Comparison of ENCODE assay signal across 1 cellular context in the genomic region with DNA sequence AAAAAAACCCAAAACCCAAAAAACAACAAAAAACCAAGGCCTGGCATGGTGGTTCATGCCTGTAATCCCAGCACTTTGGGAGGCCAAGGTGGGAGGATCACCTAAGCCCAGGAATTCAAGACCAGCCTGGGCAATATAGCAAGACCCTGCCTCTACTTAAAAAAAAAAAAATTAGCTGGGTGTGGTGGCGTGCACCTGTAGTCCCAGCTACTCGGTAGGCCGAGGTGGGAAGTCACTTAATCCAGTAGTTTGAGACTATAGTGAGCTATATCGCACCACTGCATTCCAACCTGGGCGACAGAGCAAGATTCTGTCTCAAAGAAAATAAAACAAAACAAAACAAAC.
TF ChIP-seq lines count a peak whose summit lies in the region.

No MANE protein-coding gene starts in this region.

TF ChIP-seq in HepG2, 621 proteins besides CTCF, POLR2A, EP300 and RAD21:
- TF ChIP-seq ZNF121 (CRISPR knock-in tag; IDR thresholded peaks at IDR 0.05): peak; percentile 49; the same call in 1 of the 2 replicates
